ENCODE assay signal across 37 cellular contexts in the genomic region with DNA sequence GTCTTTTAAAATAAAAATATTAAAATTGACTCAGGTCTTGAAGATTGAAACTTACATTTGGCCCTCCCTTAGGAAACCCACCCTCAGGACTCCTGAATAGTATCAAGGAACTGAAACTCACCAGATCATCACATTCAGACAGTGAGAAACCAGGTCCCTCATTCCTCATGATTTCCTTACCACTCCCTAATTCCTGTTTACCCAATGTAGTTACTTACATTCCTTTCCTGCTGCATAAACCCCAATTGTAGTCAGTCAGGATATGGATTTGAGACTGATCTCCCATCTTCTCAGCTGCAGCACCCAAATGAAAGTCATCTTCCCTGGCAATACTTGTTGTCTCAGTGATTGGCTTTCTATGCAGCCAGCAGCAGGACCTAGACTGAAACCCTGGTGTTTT. TPM values are rescaled to one million over a fixed set of nuclear protein-coding genes. Genes with fewer than 3 reads are reported as not detected.
"Had no signal": no experiment of that assay in that cellular context is flagged by ENCODE, and none has a peak within 500 bp of the region (broad histone marks: within the 10 kb centered on the region; RNA-seq: fewer than 3 reads in every experiment).

No MANE protein-coding gene starts in this region.

- H3K36me3 ChIP-seq: brain microvascular endothelial cell, cardiac muscle cell, WERI-Rb-1 had no signal

- H3K4me2 ChIP-seq: PC-9 had no signal

- H3K27ac ChIP-seq: brain microvascular endothelial cell, cardiac muscle cell, PC-9, RWPE1, WERI-Rb-1 had no signal

- H3K4me3 ChIP-seq: cardiac muscle cell, PC-9 had no signal

- ATAC-seq: activated CD8-positive, alpha-beta memory T cell treated with anti-CD3 and anti-CD28 coated beads, Interleukin-2, amount 10 ng/mL, durations not matched to agents 7 days and 5 days; activated naive CD8-positive, alpha-beta T cell treated with anti-CD3 and anti-CD28 coated beads, Interleukin-2, amount 50 U/mL, for 24 hours; Right ventricle myocardium inferior; SK-N-SH treated with all-trans-retinoic acid at 6 μM for 48 hours had no signal

- DNase-seq: activated CD4-positive, alpha-beta memory T cell treated with anti-CD3 and anti-CD28 coated beads, Interleukin-2, amount 10 ng/mL, durations not matched to agents 7 days and 5 days; activated CD4-positive, alpha-beta T cell treated with anti-CD3 and anti-CD28 coated beads for 1 hour; activated CD4-positive, alpha-beta T cell treated with anti-CD3 and anti-CD28 coated beads for 48 hours; activated CD4-positive, CD25-positive, alpha-beta regulatory T cell; activated CD8-positive, alpha-beta memory T cell treated with anti-CD3 and anti-CD28 coated beads for 24 hours; activated CD8-positive, alpha-beta memory T cell treated with anti-CD3 and anti-CD28 coated beads, Interleukin-2, amount 10 ng/mL, durations not matched to agents 7 days and 5 days; activated CD8-positive, alpha-beta memory T cell treated with anti-CD3 and anti-CD28 coated beads, Interleukin-2, amount 50 U/mL, for 48 hours; activated effector memory CD4-positive, alpha-beta T cell treated with Interleukin-2 at 50 U/mL for 16 hours; activated naive CD4-positive, alpha-beta T cell treated with anti-CD3 and anti-CD28 coated beads, Interleukin-2, amount 10 ng/mL, durations not matched to agents 7 days and 5 days; activated naive CD8-positive, alpha-beta T cell treated with anti-CD3 and anti-CD28 coated beads, Interleukin-2, amount 50 U/mL, for 24 hours; activated T-cell treated with anti-CD3 and anti-CD28 coated beads, Interleukin-2, amount 50 U/mL, for 48 hours; amniotic stem cell; aorta; brain microvascular endothelial cell; Karpas-422; NCI-H1105; NCI-H1417 treated with DMSO at 0.1 percent for 48 hours; NCI-H1930; NCI-H2081 treated with DMSO at 0.1 percent for 48 hours; NCI-H226; NCI-H446 treated with DMSO at 0.1 percent for 48 hours; NCI-H526; NCI-H748 treated with DMSO at 0.1 percent for 48 hours; NK-92 treated with Interleukin-12 subunit alpha and Interleukin-12 subunit beta, amount 100 ng/mL, for 24 hours; SIG-M5; T-helper 1 cell; T-helper 2 cell; T1000; WERI-Rb-1 had no signal

- FAIRE-seq: RCC 7860 had no signal

- H3K27me3 ChIP-seq: brain microvascular endothelial cell, cardiac muscle cell had no signal

RNA-seq across cellular contexts. Expression of a gene that starts 8.6 kb away (rescaled TPM):
- total RNA-seq: MCF 10A, SK-MEL-5 had no signal
- polyA plus RNA-seq: aorta had no signal
